ENCODE assay signal across 13 cellular contexts in genomic region chr17:47265983-47266541, GRCh38. TPM values are rescaled to one million over a fixed set of nuclear protein-coding genes. Genes with fewer than 3 reads are reported as not detected.
DNase-seq lines count a peak whose midpoint lies in the region; ATAC-seq, FAIRE-seq and TF ChIP-seq lines count a peak whose summit lies in the region.
"Had no signal": no experiment of that assay in that cellular context is flagged by ENCODE, and none has a peak within 500 bp of the region (broad histone marks: within the 10 kb centered on the region; RNA-seq: fewer than 3 reads in every experiment).

No MANE protein-coding gene starts in this region.

- peak overlapping the region; percentile 66; the same call in 1 of the 2 replicates for H4K5ac ChIP-seq in IMR-90 (ENCODE audit: low read depth, low read length)

- ATAC-seq in A549 (peak; percentile 42 to 70; a peak in 3 of 6 replicates), IMR-90 (ENCODE audit: low read depth) (no peak), right lobe of liver (peak; percentile 32 to 79 (median 66)), HG02981 (IDR thresholded peaks at IDR 0.05; ENCODE audit: unreplicated experiment) (no peak)

- CTCF ChIA-PET in A549 (lab: Yijun Ruan, JAX) = interaction anchor here (0.6 to 4.0 kb wide), 5 partner anchors 8 to 165 kb away, joined by 3 to 13 read pairs (median 3); partner anchors contain the start of gene ITGB3
- CTCF ChIA-PET in IMR-90 (lab: Yijun Ruan, JAX) = no interaction called here
- CTCF ChIA-PET in MCF 10A (lab: Yijun Ruan, JAX) = no interaction called here
- CTCF ChIA-PET in activated CD4-positive, alpha-beta memory T cell treated with anti-CD3 and anti-CD28 coated beads, Interleukin-2, amount 10 ng/mL, durations not matched to agents 7 days and 5 days (lab: Charles Lee) = no interaction called here

- peak overlapping the region; percentile 71 for H2AK9ac ChIP-seq in IMR-90 (replicated peaks; ENCODE audit: low read depth, low read length, poor library complexity)

- H2BK15ac ChIP-seq in IMR-90 (ENCODE audit: low read depth, low read length) = peak overlapping the region; percentile 95

- DNase-seq in A549 (ENCODE audit: low read depth in 1 of 2, low spot score in 1 of 2) = peak in 1 of 2 experiments; percentile 30
- peak; percentile 71 for DNase-seq in IMR-90
- peak; percentile 30 for DNase-seq in MCF 10A (ENCODE audit: unreplicated experiment)
- DNase-seq in right lobe of liver = peak in 1 of 3 donors; percentile 45
- no peak for DNase-seq in activated CD4-positive, alpha-beta memory T cell treated with anti-CD3 and anti-CD28 coated beads, Interleukin-2, amount 10 ng/mL, durations not matched to agents 7 days and 5 days
- DNase-seq in NCI-H446 (lab: John Stamatoyannopoulos, UW) = no peak
- DNase-seq in cortex of kidney (lab: John Stamatoyannopoulos, UW) = no peak
- DNase-seq: C1 segment of cervical spinal cord had no signal

- H3K56ac ChIP-seq in IMR-90 (ENCODE audit: extremely low read depth, insufficient read depth, low read length) = 0 out of 2 replicates have a peak overlapping the region, but pooled peaks have one; percentile 8

- H4K20me1 ChIP-seq in IMR-90 (ENCODE audit: insufficient read depth, low read length) = no peaks in the 10 kb centered on the region

- H3K4me3 Mint-ChIP-seq in MCF 10A (ENCODE audit: unreplicated experiment) = no peak overlapping the region
- H3K4me3 Mint-ChIP-seq in activated CD4-positive, alpha-beta memory T cell treated with anti-CD3 and anti-CD28 coated beads, Interleukin-2, amount 10 ng/mL, durations not matched to agents 7 days and 5 days = no peak overlapping the region
- H3K4me3 Mint-ChIP-seq: T-helper 2 cell treated with Interferon-gamma antibody and Interleukin-4, amounts not matched to agents 5 μg/mL and 100 μg/mL, for 36 hours had no signal

- peak overlapping the region; percentile 89 for H2BK20ac ChIP-seq in IMR-90 (ENCODE audit: low read depth, low read length)

- H3K27me3 ChIP-seq in IMR-90 (ENCODE audit: control insufficient read depth, insufficient read depth, low read length) (no peaks in the 10 kb centered on the region), right lobe of liver (no peaks in the 10 kb centered on the region)

- H3K27ac ChIP-seq in A549 (peak overlapping the region; percentile 23 to 46; a peak in 3 of 6 replicates), IMR-90 (ENCODE audit: insufficient read depth, low read length) (peak overlapping the region; percentile 28; the same call in 1 of the 2 replicates), right lobe of liver (peak overlapping the region in 1 of 3 donors; percentile 76)
- H3K27ac ChIP-seq: epithelial cell of prostate had no signal

- no peak overlapping the region for H3K9ac ChIP-seq in IMR-90 (ENCODE audit: low read depth, low read length)

- TF ChIP-seq EP300 in A549 (IDR thresholded peaks at IDR 0.05) = no peak

- H3K4me1 ChIP-seq in A549 = peaks cover 20% of the 10 kb centered on the region
- peaks cover 12% of the 10 kb centered on the region for H3K4me1 ChIP-seq in IMR-90 (ENCODE audit: control insufficient read depth, insufficient read depth, low read length)
- peaks cover 0 to 34% (median 8%) of the 10 kb centered on the region in 4 donors for H3K4me1 ChIP-seq in right lobe of liver

- peaks cover 15% of the 10 kb centered on the region for H3K4me1 Mint-ChIP-seq in MCF 10A (ENCODE audit: insufficient read depth, unreplicated experiment)
- H3K4me1 Mint-ChIP-seq in activated CD4-positive, alpha-beta memory T cell treated with anti-CD3 and anti-CD28 coated beads, Interleukin-2, amount 10 ng/mL, durations not matched to agents 7 days and 5 days = no peaks in the 10 kb centered on the region

- peaks cover 22% of the 10 kb centered on the region for H3K9me1 ChIP-seq in IMR-90 (ENCODE audit: insufficient read depth, low read length)

- H3K36me3 ChIP-seq in IMR-90 (ENCODE audit: control insufficient read depth, insufficient read depth, low read length) (no peaks in the 10 kb centered on the region), right lobe of liver (no peaks in the 10 kb centered on the region)

- TF ChIP-seq CTCF in A549 (IDR thresholded peaks at IDR 0.05) (no peak), IMR-90 (conservative IDR thresholded peaks at IDR 0.05; ENCODE audit: low read depth, low read length) (no peak), MCF 10A (IDR thresholded peaks at IDR 0.05; ENCODE audit: unreplicated experiment) (no peak), right lobe of liver (IDR thresholded peaks at IDR 0.05) (no peak)

- peak overlapping the region; percentile 93 for H3K14ac ChIP-seq in IMR-90 (replicated peaks; ENCODE audit: low read depth, low read length)

- peak overlapping the region; percentile 29 to 81 for H4K8ac ChIP-seq in IMR-90 (ENCODE audit: low read depth in 2 of 2, low read length in 2 of 2)

- peak overlapping the region; percentile 99 for H2AK5ac ChIP-seq in IMR-90 (ENCODE audit: low read depth, low read length)

- peak overlapping the region; percentile 84 for H4K91ac ChIP-seq in IMR-90 (ENCODE audit: insufficient read depth, low read depth, low read length)

- H3K9me3 ChIP-seq in A549 = peaks cover 8% of the 10 kb centered on the region
- no peaks in the 10 kb centered on the region for H3K9me3 ChIP-seq in IMR-90 (ENCODE audit: control insufficient read depth, insufficient read depth, low read length)
- no peaks in the 10 kb centered on the region for H3K9me3 ChIP-seq in right lobe of liver

- H2AFZ ChIP-seq in IMR-90 (replicated peaks; ENCODE audit: low read length, poor library complexity) = peak overlapping the region; percentile 62

- TF ChIP-seq POLR2A in A549 (IDR thresholded peaks at IDR 0.05; ENCODE audit: low read length) (no peak), IMR-90 (IDR thresholded peaks at IDR 0.05; ENCODE audit: low read depth, low read length) (no peak), right lobe of liver (IDR thresholded peaks at IDR 0.05) (no peak)

- peak overlapping the region; percentile 89 for H3K4ac ChIP-seq in IMR-90 (ENCODE audit: low read depth, low read length)

- in situ Hi-C loops in IMR-90 (cut with MboI; ENCODE audit: low sequenced_read_pairs) = no loop called here

- H3K4me3 ChIP-seq in A549 (no peak overlapping the region), IMR-90 (ENCODE audit: insufficient read depth, low read depth, low read length) (no peak overlapping the region), right lobe of liver (no peak overlapping the region)

- 66% methylated on average over 2 of the region's 2 CpGs for WGBS in A549 (ENCODE audit: missing lambda C conversion rate)
- WGBS in IMR-90 (ENCODE audit: extremely low coverage in 2 of 2, insufficient read length in 1 of 2), 2 experiments = 100% methylated on average over 1 of the region's 2 CpGs; no CpG with 5 or more reads in 1 of the 2 experiments
- WGBS in right lobe of liver (ENCODE audit: insufficient coverage, low coverage, low lambda C conversion rate, missing lambda C conversion rate) = 81% methylated on average over 2 of the region's 2 CpGs

- BruUV-seq in IMR-90 (replicated peaks; lab: Mats Ljungman, UMichigan) = no TSS peak
- no TSS peak for BruUV-seq in MCF 10A (replicated peaks; lab: Mats Ljungman, UMichigan)

- no peak overlapping the region for H3K27ac Mint-ChIP-seq in MCF 10A (ENCODE audit: low read depth, unreplicated experiment)
- no peak overlapping the region for H3K27ac Mint-ChIP-seq in activated CD4-positive, alpha-beta memory T cell treated with anti-CD3 and anti-CD28 coated beads, Interleukin-2, amount 10 ng/mL, durations not matched to agents 7 days and 5 days
- H3K27ac Mint-ChIP-seq: T-helper 2 cell treated with Interferon-gamma antibody and Interleukin-4, amounts not matched to agents 5 μg/mL and 100 μg/mL, for 36 hours had no signal

- peak overlapping the region; percentile 91 for H2BK5ac ChIP-seq in IMR-90 (ENCODE audit: low read depth, low read length, poor library complexity, severe bottlenecking)

- peaks cover 25 to 57% of the 10 kb centered on the region in 2 experiments for H3K79me1 ChIP-seq in IMR-90 (ENCODE audit: low read depth in 1 of 2, low read length in 2 of 2)

- POLR2A ChIA-PET in A549 (lab: Yijun Ruan, JAX) (no interaction called here), IMR-90 (lab: Charles Lee; ENCODE audit: unreplicated experiment) (no interaction called here), MCF 10A (lab: Yijun Ruan, JAX) (no interaction called here)
- POLR2A ChIA-PET in activated CD4-positive, alpha-beta memory T cell treated with anti-CD3 and anti-CD28 coated beads, Interleukin-2, amount 10 ng/mL, durations not matched to agents 7 days and 5 days (lab: Charles Lee) = no interaction called here

- H3K36me3 Mint-ChIP-seq in MCF 10A (ENCODE audit: insufficient read depth, unreplicated experiment) = no peaks in the 10 kb centered on the region
- peaks cover 8% of the 10 kb centered on the region for H3K36me3 Mint-ChIP-seq in activated CD4-positive, alpha-beta memory T cell treated with anti-CD3 and anti-CD28 coated beads, Interleukin-2, amount 10 ng/mL, durations not matched to agents 7 days and 5 days (ENCODE audit: low read depth)

- H3K18ac ChIP-seq in IMR-90 (ENCODE audit: low read depth, low read length) = peak overlapping the region; percentile 77; the same call in 1 of the 2 replicates

- dilution Hi-C loops in IMR-90 (cut with HindIII; ENCODE audit: low sequenced_read_pairs, unreplicated experiment) = no loop called here

- 0 out of 3 replicates have a peak overlapping the region, but pooled peaks have one; percentile 4 for H3K4me2 ChIP-seq in A549
- no peak overlapping the region for H3K4me2 ChIP-seq in IMR-90 (ENCODE audit: low read depth, low read length)

- H3K27me3 Mint-ChIP-seq in MCF 10A (ENCODE audit: insufficient read depth, unreplicated experiment) = no peaks in the 10 kb centered on the region
- peaks cover 16% of the 10 kb centered on the region for H3K27me3 Mint-ChIP-seq in activated CD4-positive, alpha-beta memory T cell treated with anti-CD3 and anti-CD28 coated beads, Interleukin-2, amount 10 ng/mL, durations not matched to agents 7 days and 5 days

- FAIRE-seq in A549 (lab: Jason Lieb, UNC) = no peak
- FAIRE-seq: GM18507 had no signal

- H3K23ac ChIP-seq in IMR-90 (ENCODE audit: low read depth, low read length) = peak overlapping the region; percentile 51; the same call in 1 of the 2 replicates

- intact Hi-C loops in IMR-90 (cut with micrococcal nuclease) = loop anchor here (2.0 kb wide), 1 partner anchor 29 kb away; no protein-coding TSS in a partner anchor
- intact Hi-C loops in MCF 10A (cut with micrococcal nuclease) = no loop called here
- intact Hi-C loops in right lobe of liver (cut with DNase I) = no loop called here

- peaks cover 6% of the 10 kb centered on the region for H3K9me3 Mint-ChIP-seq in MCF 10A (ENCODE audit: unreplicated experiment)
- H3K9me3 Mint-ChIP-seq in activated CD4-positive, alpha-beta memory T cell treated with anti-CD3 and anti-CD28 coated beads, Interleukin-2, amount 10 ng/mL, durations not matched to agents 7 days and 5 days = peaks cover 10% of the 10 kb centered on the region

- H2BK120ac ChIP-seq in IMR-90 (ENCODE audit: low read depth, low read length) = peak overlapping the region; percentile 91

- TF ChIP-seq RAD21 in A549 (conservative IDR thresholded peaks at IDR 0.05 in 1 of 2, IDR thresholded peaks at IDR 0.05 in 1 of 2) (no peak), IMR-90 (IDR thresholded peaks at IDR 0.05; ENCODE audit: low read length) (no peak)

RNA-seq across cellular contexts. Expression of gene ITGB3, which starts 12.4 kb away (rescaled TPM):
- 0.34 and 0.90 TPM in 2 replicates for polyA plus RNA-seq in A549 (2011; rRNA removed)
- polyA plus RNA-seq in A549 (2012; cell fraction: cytosol; rRNA removed) = 0.15 and 0.32 TPM in 2 replicates
- 0.18 and 0.29 TPM in 2 replicates for polyA plus RNA-seq in A549 (2012; cell fraction: nucleus; rRNA removed)
- polyA plus RNA-seq in A549 (2017; fragmentation: RNase III; extraction: RNeasy Plus Mini Kit Qiagen cat#74134 plus additional on column Dnase treatment) = 3.7 to 6.2 TPM (median 5.0 TPM) in 3 replicates
- polyA minus RNA-seq in A549 (2011; rRNA and poly(A)+ RNA removed) = 1.7 and 2.6 TPM in 2 replicates
- 14.4 and 17.6 TPM in 2 replicates for total RNA-seq in IMR-90 (2012; rRNA removed)
- 9.0 and 9.8 TPM in 2 replicates for polyA plus RNA-seq in IMR-90 (2012; rRNA removed)
- polyA plus RNA-seq in IMR-90 (2012; cell fraction: cytosol; rRNA removed) = 5.7 and 6.6 TPM in 2 replicates
- polyA plus RNA-seq in IMR-90 (2012; cell fraction: nucleus; rRNA removed; ENCODE audit: low replicate concordance) = 2.9 and 7.5 TPM in 2 replicates
- 0.98 and 1.1 TPM in 2 replicates for total RNA-seq in MCF 10A (2022)
- total RNA-seq in right lobe of liver = 1 to 10 TPM; 2.2 to 8.0 (median 4.8) TPM
- 1 to 10 TPM; 1.9 to 2.2 TPM for total RNA-seq in activated CD4-positive, alpha-beta memory T cell treated with anti-CD3 and anti-CD28 coated beads, Interleukin-2, amount 10 ng/mL, durations not matched to agents 7 days and 5 days
- total RNA-seq: NCI-H460 had no signal

RNA-seq across cellular contexts. Expression of gene MYL4, which starts 56.9 kb away (rescaled TPM):
- polyA plus RNA-seq in A549 (2011; rRNA removed) (not detected in 2 replicates), A549 (2017; fragmentation: RNase III; extraction: RNeasy Plus Mini Kit Qiagen cat#74134 plus additional on column Dnase treatment) (not detected in 3 replicates), IMR-90 (2012; rRNA removed) (0.20 TPM in 1 of 2 replicates, not detected in the other)
- 0.05 TPM in 1 of 2 replicates, not detected in the other for polyA plus RNA-seq in A549 (2012; cell fraction: cytosol; rRNA removed)
- polyA plus RNA-seq in A549 (2012; cell fraction: nucleus; rRNA removed) = 0.20 TPM in 1 of 2 replicates, not detected in the other
- polyA minus RNA-seq in A549 (2011; rRNA and poly(A)+ RNA removed) = 0.62 TPM in 1 of 2 replicates, not detected in the other
- total RNA-seq in IMR-90 (2012; rRNA removed) (0.28 TPM in 1 of 2 replicates, not detected in the other), MCF 10A (2022) (not detected in 2 replicates), right lobe of liver (under 1 TPM in 4 of 6 experiments, not detected in 2; 0.42 to 0.80 (median 0.58) TPM)
- 0.14 TPM in 1 of 2 replicates, not detected in the other for polyA plus RNA-seq in IMR-90 (2012; cell fraction: cytosol; rRNA removed)
- 0.41 and 0.42 TPM in 2 replicates for polyA plus RNA-seq in IMR-90 (2012; cell fraction: nucleus; rRNA removed; ENCODE audit: low replicate concordance)
- not detected for total RNA-seq in activated CD4-positive, alpha-beta memory T cell treated with anti-CD3 and anti-CD28 coated beads, Interleukin-2, amount 10 ng/mL, durations not matched to agents 7 days and 5 days
- total RNA-seq: NCI-H460 had no signal

RNA-seq across cellular contexts. Expression of gene EFCAB13, which starts 57.7 kb away (rescaled TPM):
- polyA plus RNA-seq in A549 (2011; rRNA removed) = 4.1 and 6.0 TPM in 2 replicates
- 0.79 and 1.2 TPM in 2 replicates for polyA plus RNA-seq in A549 (2012; cell fraction: cytosol; rRNA removed)
- polyA plus RNA-seq in A549 (2012; cell fraction: nucleus; rRNA removed) = 0.36 and 0.73 TPM in 2 replicates
- polyA plus RNA-seq in A549 (2017; fragmentation: RNase III; extraction: RNeasy Plus Mini Kit Qiagen cat#74134 plus additional on column Dnase treatment) = 2.9 to 4.2 TPM (median 3.2 TPM) in 3 replicates
- 0.74 and 2.2 TPM in 2 replicates for polyA minus RNA-seq in A549 (2011; rRNA and poly(A)+ RNA removed)
- 1.1 and 1.4 TPM in 2 replicates for total RNA-seq in IMR-90 (2012; rRNA removed)
- polyA plus RNA-seq in IMR-90 (2012; rRNA removed) = 0.22 and 0.77 TPM in 2 replicates
- polyA plus RNA-seq in IMR-90 (2012; cell fraction: cytosol; rRNA removed) = 0.08 and 0.10 TPM in 2 replicates
- 0.34 and 1.7 TPM in 2 replicates for polyA plus RNA-seq in IMR-90 (2012; cell fraction: nucleus; rRNA removed; ENCODE audit: low replicate concordance)
- 1.1 and 1.4 TPM in 2 replicates for total RNA-seq in MCF 10A (2022)
- 1 to 10 TPM in 5 of 6 experiments, under 1 TPM in 1; 0.68 to 7.2 (median 3.2) TPM for total RNA-seq in right lobe of liver
- total RNA-seq in activated CD4-positive, alpha-beta memory T cell treated with anti-CD3 and anti-CD28 coated beads, Interleukin-2, amount 10 ng/mL, durations not matched to agents 7 days and 5 days = 1 to 10 TPM; 5.7 to 6.4 TPM

Comparison
In these comparisons a context has a peak if more than half of its experiments do, and no peak if none do; other contexts are left out.
1. ATAC-seq: peak in A549 (2 of 2) and right lobe of liver (4 of 4); none in IMR-90 (single experiment) and HG02981 (single experiment).
2. DNase-seq: peak in IMR-90 (single experiment) and MCF 10A (single experiment); none in activated CD4-positive, alpha-beta memory T cell treated with anti-CD3 and anti-CD28 coated beads, Interleukin-2, amount 10 ng/mL, durations not matched to agents 7 days and 5 days (single experiment), NCI-H446 (0 of 2) and cortex of kidney (single experiment).